Comparison of ENCODE assay signal across 9 cellular contexts in the genomic region with DNA sequence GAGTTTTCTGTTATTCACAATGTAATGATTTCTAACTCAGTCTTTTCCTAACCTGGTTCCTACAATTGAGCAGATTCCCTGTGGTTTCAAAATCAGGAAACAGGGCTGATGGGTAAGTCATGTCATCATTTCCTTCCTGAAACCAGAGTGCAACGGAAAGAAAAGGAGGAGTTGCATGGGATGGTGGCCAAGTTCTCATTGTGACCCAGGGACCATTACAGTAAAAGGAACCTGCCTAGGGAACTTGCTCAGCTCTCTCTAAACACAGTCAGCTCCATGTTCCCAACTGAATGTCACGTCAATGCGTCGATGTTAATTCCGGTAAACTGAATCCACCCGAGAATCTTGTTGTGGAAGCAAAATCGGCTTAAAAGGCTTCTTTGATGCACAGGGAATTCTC. TPM values are rescaled to one million over a fixed set of nuclear protein-coding genes. Genes with fewer than 3 reads are reported as not detected.
DNase-seq lines count a peak whose midpoint lies in the region; ATAC-seq, FAIRE-seq and TF ChIP-seq lines count a peak whose summit lies in the region.
"Had no signal": no experiment of that assay in that cellular context is flagged by ENCODE, and none has a peak within 500 bp of the region (broad histone marks: within the 10 kb centered on the region; RNA-seq: fewer than 3 reads in every experiment).

No MANE protein-coding gene starts in this region.

- no peak for FAIRE-seq in A549 (lab: Jason Lieb, UNC)

- no peak overlapping the region for H3K9ac ChIP-seq in colonic mucosa (ENCODE audit: low read depth in 2 of 2, low read length in 2 of 2)

- TF ChIP-seq POLR2A in A549 (IDR thresholded peaks at IDR 0.05; ENCODE audit: low read length): no peak

- 86% methylated on average over 7 of the region's 7 CpGs for WGBS in A549 (ENCODE audit: missing lambda C conversion rate)

- H3K27ac ChIP-seq in A549 (no peak overlapping the region), colonic mucosa (peak overlapping the region; percentile 12)

- no peak for ATAC-seq in A549
- peak; percentile 54 for ATAC-seq in mucosa of descending colon

- H3K27me3 ChIP-seq in colonic mucosa: no peaks in the 10 kb centered on the region

- no peak for TF ChIP-seq RAD21 in A549 (conservative IDR thresholded peaks at IDR 0.05 in 1 of 2, IDR thresholded peaks at IDR 0.05 in 1 of 2)

- CTCF ChIA-PET in A549 (lab: Yijun Ruan, JAX): interaction anchor here (0.6 to 2.3 kb wide), 18 partner anchors 9 to 389 kb away, joined by 3 to 19 read pairs (median 4); no protein-coding TSS in a partner anchor

- H3K4me1 ChIP-seq in A549 (peaks cover 2% of the 10 kb centered on the region; the same call in 1 of the 3 replicates), colonic mucosa (no peaks in the 10 kb centered on the region), mucosa of descending colon (ENCODE audit: low read depth) (no peaks in the 10 kb centered on the region)

- H3K36me3 ChIP-seq in colonic mucosa (no peaks in the 10 kb centered on the region), mucosa of descending colon (ENCODE audit: low read depth) (no peaks in the 10 kb centered on the region)

- no peak for DNase-seq in A549 (ENCODE audit: low read depth in 1 of 2, low spot score in 1 of 2)
- DNase-seq in M059J (ENCODE audit: low read depth): peak; percentile 32
- peak; percentile 38 for DNase-seq in colonic mucosa
- peak in 1 of 3 donors; percentile 44 for DNase-seq in mucosa of descending colon
- no peak for DNase-seq in stimulated activated CD4-positive, alpha-beta T cell treated with anti-CD3 and anti-CD28 coated beads, Interleukin-2, amount 100 ng/mL, for 24 hours
- DNase-seq in HT-29 (ENCODE audit: low spot score): no peak
- no peak for DNase-seq in NCI-H2107 treated with DMSO at 0.1 percent for 48 hours (lab: John Stamatoyannopoulos, UW; ENCODE audit: unreplicated experiment)
- DNase-seq in NCI-H1436 (lab: John Stamatoyannopoulos, UW): no peak

- no peak for TF ChIP-seq EP300 in A549 (IDR thresholded peaks at IDR 0.05)

- H3K9me3 ChIP-seq in A549 (no peaks in the 10 kb centered on the region), colonic mucosa (no peaks in the 10 kb centered on the region), mucosa of descending colon (no peaks in the 10 kb centered on the region)

- H3K4me3 ChIP-seq in A549 (no peak overlapping the region), colonic mucosa (no peak overlapping the region), mucosa of descending colon (no peak overlapping the region)

- POLR2A ChIA-PET in A549 (lab: Yijun Ruan, JAX): no interaction called here

- intact Hi-C loops in colonic mucosa (cut with DNase I): loop anchor here (10.0 kb wide), 2 partner anchors 385 to 495 kb away; no protein-coding TSS in a partner anchor
- intact Hi-C loops in mucosa of descending colon (cut with DNase I, micrococcal nuclease): loop anchor here in 1 of 2 donors (10.0 kb wide), 1 partner anchor 165 kb away; no protein-coding TSS in a partner anchor

- TF ChIP-seq CTCF in A549 (IDR thresholded peaks at IDR 0.05) (no peak), colonic mucosa (IDR thresholded peaks at IDR 0.05) (no peak), mucosa of descending colon (IDR thresholded peaks at IDR 0.05) (no peak)

- peak overlapping the region; percentile 61; the same call in 1 of the 3 replicates for H3K4me2 ChIP-seq in A549

TF ChIP-seq in A549, 52 proteins besides CTCF, POLR2A, EP300 and RAD21:
- TF ChIP-seq MYC (IDR thresholded peaks at IDR 0.05; ENCODE audit: borderline replicate concordance, low read length): no peak
- TF ChIP-seq HES2 (IDR thresholded peaks at IDR 0.05): no peak
- TF ChIP-seq, protein P1, sequence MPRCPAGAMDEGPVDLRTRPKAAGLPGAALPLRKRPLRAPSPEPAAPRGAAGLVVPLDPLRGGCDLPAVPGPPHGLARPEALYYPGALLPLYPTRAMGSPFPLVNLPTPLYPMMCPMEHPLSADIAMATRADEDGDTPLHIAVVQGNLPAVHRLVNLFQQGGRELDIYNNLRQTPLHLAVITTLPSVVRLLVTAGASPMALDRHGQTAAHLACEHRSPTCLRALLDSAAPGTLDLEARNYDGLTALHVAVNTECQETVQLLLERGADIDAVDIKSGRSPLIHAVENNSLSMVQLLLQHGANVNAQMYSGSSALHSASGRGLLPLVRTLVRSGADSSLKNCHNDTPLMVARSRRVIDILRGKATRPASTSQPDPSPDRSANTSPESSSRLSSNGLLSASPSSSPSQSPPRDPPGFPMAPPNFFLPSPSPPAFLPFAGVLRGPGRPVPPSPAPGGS (IDR thresholded peaks at IDR 0.05): no peak
TF ChIP-seq in A549: peak in this region for 0.

RNA-seq across cellular contexts. Expression of gene LGI2, which starts 51.2 kb away (rescaled TPM):
- polyA plus RNA-seq in A549 (2011; rRNA removed): 0.09 and 0.14 TPM in 2 replicates
- 0.06 and 0.12 TPM in 2 replicates for polyA plus RNA-seq in A549 (2012; cell fraction: cytosol; rRNA removed)
- polyA plus RNA-seq in A549 (2012; cell fraction: nucleus; rRNA removed): 0.06 and 0.08 TPM in 2 replicates
- polyA plus RNA-seq in A549 (2017; fragmentation: RNase III; extraction: RNeasy Plus Mini Kit Qiagen cat#74134 plus additional on column Dnase treatment): 0.05 to 0.16 TPM (median 0.07 TPM) in 3 replicates
- not detected in 2 replicates for polyA minus RNA-seq in A549 (2011; rRNA and poly(A)+ RNA removed)
- total RNA-seq in M059J (2014; rRNA removed; shearing (Covaris generic)): 0.07 TPM in 1 of 2 replicates, not detected in the other
- total RNA-seq in colonic mucosa: under 1 TPM; 0.32 to 0.82 TPM
- total RNA-seq in mucosa of descending colon: 1 to 10 TPM in 1 of 3 donors, under 1 TPM in 2; 0.43 to 2.5 (median 0.53) TPM
- not detected in 2 replicates for total RNA-seq in HT-29 (2014; rRNA removed; shearing (Covaris generic))
- total RNA-seq: CD8-positive, alpha-beta memory T cell had no signal
- polyA plus RNA-seq: CD8-positive, alpha-beta memory T cell had no signal

Comparison
In these comparisons a context has a peak if more than half of its experiments do, and no peak if none do; other contexts are left out.
1. DNase-seq: peak in M059J (single experiment) and colonic mucosa (single experiment); none in A549 (0 of 2), stimulated activated CD4-positive, alpha-beta T cell treated with anti-CD3 and anti-CD28 coated beads, Interleukin-2, amount 100 ng/mL, for 24 hours (0 of 2), HT-29 (single experiment), NCI-H2107 treated with DMSO at 0.1 percent for 48 hours (single experiment) and NCI-H1436 (single experiment).